Comparison of ENCODE assay signal across 9 cellular contexts in genomic region chr2:30293303-30293912, GRCh38.
DNase-seq lines count a peak whose midpoint lies in the region; ATAC-seq and TF ChIP-seq lines count a peak whose summit lies in the region.
"Had no signal": no experiment of that assay in that cellular context is flagged by ENCODE, and none has a peak within 500 bp of the region (broad histone marks: within the 10 kb centered on the region; RNA-seq: fewer than 3 reads in every experiment).

No MANE protein-coding gene starts in this region.

- peaks cover 5% of the 10 kb centered on the region for H3K4me1 ChIP-seq in body of pancreas
- H3K4me1 ChIP-seq in muscle layer of duodenum (ENCODE audit: control insufficient read depth in 1 of 2, insufficient read depth in 2 of 2, low read length in 2 of 2), result no peaks in the 10 kb centered on the region
- H3K4me1 ChIP-seq in Peyer's patch, result peaks cover 0 to 9% (median 3%) of the 10 kb centered on the region in 4 donors
- no peaks in the 10 kb centered on the region for H3K4me1 ChIP-seq in effector memory CD4-positive, alpha-beta T cell (ENCODE audit: control insufficient read depth, insufficient read depth, low read length, poor library complexity, severe bottlenecking)

- 62 to 74% methylated on average over 10 to 12 of the region's 12 CpGs for WGBS in body of pancreas, 2 donors

- H3K4me3 ChIP-seq in body of pancreas (no peak overlapping the region), muscle layer of duodenum (ENCODE audit: low read depth in 1 of 2, low read length in 2 of 2) (no peak overlapping the region), Peyer's patch (no peak overlapping the region)
- no peak overlapping the region for H3K4me3 ChIP-seq in effector memory CD4-positive, alpha-beta T cell (ENCODE audit: insufficient read depth, low read depth, low read length, poor library complexity, severe bottlenecking)
- H3K4me3 ChIP-seq: SK-N-MC had no signal

- no peaks in the 10 kb centered on the region for H3K9me3 ChIP-seq in body of pancreas
- H3K9me3 ChIP-seq in muscle layer of duodenum (ENCODE audit: control insufficient read depth in 1 of 2, low read length in 2 of 2), result no peaks in the 10 kb centered on the region
- H3K9me3 ChIP-seq in Peyer's patch, result no peaks in the 10 kb centered on the region
- no peaks in the 10 kb centered on the region for H3K9me3 ChIP-seq in effector memory CD4-positive, alpha-beta T cell (ENCODE audit: control insufficient read depth, low read length)

- ATAC-seq in body of pancreas, result peak; percentile 33

- no peaks in the 10 kb centered on the region for H3K36me3 ChIP-seq in body of pancreas (replicated peaks in 1 of 2; ENCODE audit: insufficient read depth in 1 of 2, low read depth in 2 of 2)
- no peaks in the 10 kb centered on the region for H3K36me3 ChIP-seq in muscle layer of duodenum (ENCODE audit: control insufficient read depth in 1 of 2, insufficient read depth in 2 of 2, low read length in 2 of 2)
- no peaks in the 10 kb centered on the region for H3K36me3 ChIP-seq in Peyer's patch
- H3K36me3 ChIP-seq in effector memory CD4-positive, alpha-beta T cell (ENCODE audit: control insufficient read depth, insufficient read depth, low read length), result no peaks in the 10 kb centered on the region

- TF ChIP-seq CTCF in body of pancreas (IDR thresholded peaks at IDR 0.05) (no peak), Peyer's patch (IDR thresholded peaks at IDR 0.05) (no peak)

- intact Hi-C loops in body of pancreas (cut with DNase I), result no loop called here

- no peak overlapping the region for H3K27ac ChIP-seq in body of pancreas
- peak overlapping the region; percentile 54 for H3K27ac ChIP-seq in muscle layer of duodenum (ENCODE audit: low read length)
- peak overlapping the region in 1 of 4 donors; percentile 8 for H3K27ac ChIP-seq in Peyer's patch
- H3K27ac ChIP-seq in effector memory CD4-positive, alpha-beta T cell (ENCODE audit: insufficient read depth, low read length, poor library complexity, severe bottlenecking), result no peak overlapping the region

- no peak for TF ChIP-seq POLR2A in body of pancreas (IDR thresholded peaks at IDR 0.05)
- no peak for TF ChIP-seq POLR2A in Peyer's patch (IDR thresholded peaks at IDR 0.05)

- H3K27me3 ChIP-seq in body of pancreas, result no peaks in the 10 kb centered on the region
- no peaks in the 10 kb centered on the region for H3K27me3 ChIP-seq in muscle layer of duodenum (ENCODE audit: low read depth, low read length)
- no peaks in the 10 kb centered on the region for H3K27me3 ChIP-seq in Peyer's patch
- no peaks in the 10 kb centered on the region for H3K27me3 ChIP-seq in effector memory CD4-positive, alpha-beta T cell (replicated peaks; ENCODE audit: control insufficient read depth, insufficient read depth, low read length, poor library complexity, severe bottlenecking)

- DNase-seq in CD1c-positive myeloid dendritic cell (ENCODE audit: extremely low spot score), result peak; percentile 70
- DNase-seq in LoVo (ENCODE audit: low spot score), result peak; percentile 56
- DNase-seq in body of pancreas, result peak in 1 of 4 donors; percentile 13
- no peak for DNase-seq in Peyer's patch
- DNase-seq in effector memory CD4-positive, alpha-beta T cell, result no peak
- DNase-seq in activated T-cell treated with anti-CD3 and anti-CD28 coated beads for 4 hours, result no peak
- DNase-seq in activated naive CD4-positive, alpha-beta T cell treated with anti-CD3 and anti-CD28 coated beads, Interleukin-2, amount 50 U/mL, for 16 hours, result no peak

Comparison
In these comparisons a context has a peak if more than half of its experiments do, and no peak if none do; other contexts are left out.
1. DNase-seq: peak in CD1c-positive myeloid dendritic cell (single experiment) and LoVo (single experiment); none in Peyer's patch (0 of 3), effector memory CD4-positive, alpha-beta T cell (0 of 3), activated T-cell treated with anti-CD3 and anti-CD28 coated beads for 4 hours (single experiment) and activated naive CD4-positive, alpha-beta T cell treated with anti-CD3 and anti-CD28 coated beads, Interleukin-2, amount 50 U/mL, for 16 hours (single experiment).